Comparison of ENCODE assay signal across 25 cellular contexts in the genomic region with DNA sequence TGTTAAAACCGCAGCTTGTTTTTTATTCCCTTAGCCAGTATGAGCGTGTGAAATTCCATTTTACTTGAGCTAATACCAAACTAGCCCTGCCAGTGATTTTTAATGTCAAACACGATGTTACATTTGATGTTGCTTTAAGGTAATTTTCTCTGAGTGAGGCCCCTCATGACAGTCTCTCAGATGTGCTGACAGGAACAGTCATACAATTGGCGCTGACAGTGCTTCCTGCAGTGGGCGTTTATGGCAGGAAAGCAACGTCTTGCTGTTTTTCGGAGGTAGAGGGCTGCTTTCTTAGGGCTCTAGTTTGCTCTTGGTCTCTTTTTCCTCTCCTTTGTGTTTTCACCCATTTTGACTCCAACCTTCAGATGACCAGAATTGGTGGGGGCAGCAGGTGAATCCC. TPM values are rescaled to one million over a fixed set of nuclear protein-coding genes. Genes with fewer than 3 reads are reported as not detected.
"Had no signal": no experiment of that assay in that cellular context is flagged by ENCODE, and none has a peak within 500 bp of the region (broad histone marks: within the 10 kb centered on the region; RNA-seq: fewer than 3 reads in every experiment).

No MANE protein-coding gene starts in this region.

- H3K4me1 Mint-ChIP-seq: activated naive CD8-positive, alpha-beta T cell treated with anti-CD3 and anti-CD28 coated beads for 36 hours; activated T-helper 17 cell treated with anti-CD3 and anti-CD28 coated beads, Interleukin-2, amount 50 U/mL, for 72 hours; central memory CD8-positive, alpha-beta T cell; memory B cell; stimulated activated naive CD8-positive, alpha-beta T cell treated with anti-CD3 and anti-CD28 coated beads, Interleukin-15, amount 100 ng/mL, for 72 hours had no signal

- H3K27me3 Mint-ChIP-seq: memory B cell had no signal

- H3K4me3 Mint-ChIP-seq: activated naive CD8-positive, alpha-beta T cell treated with anti-CD3 and anti-CD28 coated beads for 36 hours; activated T-cell treated with anti-CD3 and anti-CD28 coated beads, Interleukin-2, amount 50 U/mL, for 24 hours; activated T-helper 17 cell treated with anti-CD3 and anti-CD28 coated beads, Interleukin-2, amount 50 U/mL, for 72 hours; central memory CD8-positive, alpha-beta T cell; effector memory CD8-positive, alpha-beta T cell; memory B cell; stimulated activated naive CD8-positive, alpha-beta T cell treated with anti-CD3 and anti-CD28 coated beads, Interleukin-15, amount 100 ng/mL, for 72 hours; WTC11 had no signal

- H3K27ac Mint-ChIP-seq: activated naive CD8-positive, alpha-beta T cell treated with anti-CD3 and anti-CD28 coated beads for 36 hours; activated T-cell treated with anti-CD3 and anti-CD28 coated beads, Interleukin-2, amount 50 U/mL, for 24 hours; activated T-helper 17 cell treated with anti-CD3 and anti-CD28 coated beads, Interleukin-2, amount 50 U/mL, for 72 hours; effector memory CD8-positive, alpha-beta T cell; memory B cell; stimulated activated naive CD8-positive, alpha-beta T cell treated with anti-CD3 and anti-CD28 coated beads, Interleukin-15, amount 100 ng/mL, for 72 hours; WTC11 had no signal

- H3K9me3 Mint-ChIP-seq: activated naive CD8-positive, alpha-beta T cell treated with anti-CD3 and anti-CD28 coated beads for 36 hours; activated T-cell treated with anti-CD3 and anti-CD28 coated beads, Interleukin-2, amount 50 U/mL, for 24 hours; activated T-helper 17 cell treated with anti-CD3 and anti-CD28 coated beads, Interleukin-2, amount 50 U/mL, for 72 hours; central memory CD8-positive, alpha-beta T cell; effector memory CD8-positive, alpha-beta T cell; memory B cell; stimulated activated naive CD8-positive, alpha-beta T cell treated with anti-CD3 and anti-CD28 coated beads, Interleukin-15, amount 100 ng/mL, for 72 hours; WTC11 had no signal

- DNase-seq: activated CD8-positive, alpha-beta memory T cell treated with anti-CD3 and anti-CD28 coated beads for 24 hours; activated CD8-positive, alpha-beta memory T cell treated with anti-CD3 and anti-CD28 coated beads, Interleukin-2, amount 50 U/mL, for 4 hours; activated naive CD8-positive, alpha-beta T cell treated with anti-CD3 and anti-CD28 coated beads for 36 hours; activated T-cell treated with anti-CD3 and anti-CD28 coated beads, Interleukin-2, amount 50 U/mL, for 24 hours; dorsolateral prefrontal cortex; effector memory CD8-positive, alpha-beta T cell; esophagus squamous epithelium; heart right ventricle; islet precursor cell; left cardiac atrium; psoas muscle; right cardiac atrium; stimulated activated CD4-positive, alpha-beta T cell treated with anti-CD3 and anti-CD28 coated beads, Interleukin-4, amount 100 ng/mL, for 24 hours; stimulated activated naive CD8-positive, alpha-beta T cell treated with anti-CD3 and anti-CD28 coated beads, Interleukin-15, amount 100 ng/mL, for 72 hours; T-helper 9 cell had no signal

- H3K36me3 Mint-ChIP-seq: activated naive CD8-positive, alpha-beta T cell treated with anti-CD3 and anti-CD28 coated beads for 36 hours; memory B cell; WTC11 had no signal

- ATAC-seq: activated T-helper 17 cell treated with anti-CD3 and anti-CD28 coated beads, Interleukin-2, amount 50 U/mL, for 72 hours; effector memory CD8-positive, alpha-beta T cell; gastroesophageal sphincter; heart right ventricle; left cardiac atrium; psoas muscle; right cardiac atrium; stimulated activated naive CD8-positive, alpha-beta T cell treated with anti-CD3 and anti-CD28 coated beads, Interleukin-15, amount 100 ng/mL, for 72 hours; WTC11 had no signal

RNA-seq across cellular contexts. Expression of gene PON1, which starts 19.3 kb away (rescaled TPM):
- total RNA-seq: activated naive CD8-positive, alpha-beta T cell treated with anti-CD3 and anti-CD28 coated beads for 36 hours; activated T-helper 17 cell treated with anti-CD3 and anti-CD28 coated beads, Interleukin-2, amount 50 U/mL, for 72 hours; esophagus squamous epithelium; gastroesophageal sphincter; heart right ventricle; left cardiac atrium; mononuclear cell; osteocyte; psoas muscle; T-helper 1 cell treated with Interleukin-12 subunit alpha and Interleukin-12 subunit beta and Interleukin-4 antibody, amounts not matched to agents 30 ng/mL and 1 ng/mL, for 36 hours; tibial nerve; urinary bladder had no signal
